In genomic region chr4:169438057-169438480, GRCh38 we compare ENCODE assay signal across 12 cellular contexts.
DNase-seq lines count a peak whose midpoint lies in the region; ATAC-seq and TF ChIP-seq lines count a peak whose summit lies in the region.
"Had no signal": no experiment of that assay in that cellular context is flagged by ENCODE, and none has a peak within 500 bp of the region (broad histone marks: within the 10 kb centered on the region; RNA-seq: fewer than 3 reads in every experiment).

No MANE protein-coding gene starts in this region.

- no peaks in the 10 kb centered on the region for H3K36me3 ChIP-seq in endodermal cell (ENCODE audit: control insufficient read depth, insufficient read depth, low read length)

- H3K27me3 Mint-ChIP-seq in endodermal cell (ENCODE audit: insufficient read depth), result no peaks in the 10 kb centered on the region

- peaks cover 3% of the 10 kb centered on the region for H3K36me3 Mint-ChIP-seq in endodermal cell (ENCODE audit: low read depth)

- no peak overlapping the region for H3K4me3 ChIP-seq in endodermal cell (ENCODE audit: low read length)

- no peak for TF ChIP-seq CTCF in endodermal cell (conservative IDR thresholded peaks at IDR 0.05)

- WGBS in endodermal cell (ENCODE audit: insufficient coverage in 1 of 2, insufficient read length in 1 of 2), 2 experiments, result 83 to 100% methylated on average over 1 to 2 of the region's 2 CpGs

- peak; percentile 53 for ATAC-seq in GM19035 (IDR thresholded peaks at IDR 0.05; ENCODE audit: unreplicated experiment)
- ATAC-seq in HG02623 (IDR thresholded peaks at IDR 0.05; ENCODE audit: unreplicated experiment), result peak; percentile 36
- ATAC-seq in HG03439 (IDR thresholded peaks at IDR 0.05; ENCODE audit: unreplicated experiment), result peak; percentile 45

- H3K27ac ChIP-seq in endodermal cell (ENCODE audit: low read depth, low read length), result no peak overlapping the region

- no peak overlapping the region for H3K27ac Mint-ChIP-seq in endodermal cell

- no peaks in the 10 kb centered on the region for H3K9me3 Mint-ChIP-seq in endodermal cell

- H3K4me1 ChIP-seq in endodermal cell (ENCODE audit: control insufficient read depth, insufficient read depth, low read length), result no peaks in the 10 kb centered on the region

- DNase-seq in renal cortical epithelial cell (ENCODE audit: low read depth), result peak; percentile 56
- no peak for DNase-seq in HPDE6-E6E7 (ENCODE audit: extremely low spot score)
- DNase-seq in NCI-H2107 treated with DMSO at 0.1 percent for 48 hours (lab: John Stamatoyannopoulos, UW; ENCODE audit: unreplicated experiment), result no peak
- DNase-seq in activated CD8-positive, alpha-beta memory T cell treated with anti-CD3 and anti-CD28 coated beads for 24 hours, result no peak
- no peak for DNase-seq in endodermal cell
- DNase-seq: activated naive CD4-positive, alpha-beta T cell treated with anti-CD3 and anti-CD28 coated beads, Interleukin-2, amount 50 U/mL, for 16 hours; KG1; retina; SHP77 treated with DMSO at 0.1 percent for 48 hours had no signal

- H3K27me3 ChIP-seq in endodermal cell (ENCODE audit: control insufficient read depth, insufficient read depth, low read length, poor library complexity, severe bottlenecking), result no peaks in the 10 kb centered on the region

- peaks cover 2% of the 10 kb centered on the region for H3K9me3 ChIP-seq in endodermal cell (ENCODE audit: control insufficient read depth, low read length)

- H3K4me1 Mint-ChIP-seq in endodermal cell, result peaks cover 9% of the 10 kb centered on the region

- H3K4me3 Mint-ChIP-seq in endodermal cell, result no peak overlapping the region

- H3K9ac ChIP-seq in endodermal cell (ENCODE audit: extremely low read depth, low read length, poor library complexity, severe bottlenecking), result no peak overlapping the region
